In genomic region chr16:12801511-12802042, GRCh38 we compare ENCODE assay signal across 2 cellular contexts.
TF ChIP-seq lines count a peak whose summit lies in the region.

No MANE protein-coding gene starts in this region.

TF ChIP-seq in HepG2, 621 proteins besides CTCF, POLR2A, EP300 and RAD21 (continues in another document):
- no peak for TF ChIP-seq HNF1B (CRISPR knock-in tag; IDR thresholded peaks at IDR 0.05)
- no peak for TF ChIP-seq LRRFIP1 (CRISPR knock-in tag; conservative IDR thresholded peaks at IDR 0.05)
- TF ChIP-seq NR2F1 (CRISPR knock-in tag; IDR thresholded peaks at IDR 0.05): peak in 1 of 2 experiments; percentile 42; a peak in 1 of 4 replicates
- peak; percentile 18 for TF ChIP-seq SAP130 (CRISPR knock-in tag; IDR thresholded peaks at IDR 0.05; ENCODE audit: low read depth)
- TF ChIP-seq SRSF9 (IDR thresholded peaks at IDR 0.05; ENCODE audit: borderline replicate concordance, insufficient read depth, low read depth, low read length, poor library complexity, severe bottlenecking): no peak
- TF ChIP-seq CCDC6 (CRISPR knock-in tag; IDR thresholded peaks at IDR 0.05): no peak
- no peak for TF ChIP-seq KMT2A (CRISPR knock-in tag; IDR thresholded peaks at IDR 0.05)
- TF ChIP-seq ZNF512B (CRISPR knock-in tag; IDR thresholded peaks at IDR 0.05; ENCODE audit: borderline replicate concordance): no peak
- TF ChIP-seq ETS1 (CRISPR knock-in tag; IDR thresholded peaks at IDR 0.05): no peak
- no peak for TF ChIP-seq ZNF709 (CRISPR knock-in tag; IDR thresholded peaks at IDR 0.05)
- TF ChIP-seq PAWR (CRISPR knock-in tag; IDR thresholded peaks at IDR 0.05; ENCODE audit: borderline replicate concordance): no peak
- TF ChIP-seq GATAD2A (CRISPR knock-in tag; IDR thresholded peaks at IDR 0.05): no peak
- TF ChIP-seq MAF1 (CRISPR knock-in tag; IDR thresholded peaks at IDR 0.05; ENCODE audit: borderline replicate concordance): no peak
- no peak for TF ChIP-seq ZNF619 (CRISPR knock-in tag; IDR thresholded peaks at IDR 0.05)
- no peak for TF ChIP-seq TOE1 (CRISPR knock-in tag; IDR thresholded peaks at IDR 0.05)
- no peak for TF ChIP-seq MIER2 (CRISPR knock-in tag; IDR thresholded peaks at IDR 0.05)

TF ChIP-seq in endothelial cell of umbilical vein, 7 proteins besides CTCF, POLR2A, EP300 and RAD21:
- TF ChIP-seq FOS (IDR thresholded peaks at IDR 0.05; ENCODE audit: borderline replicate concordance, insufficient read depth, low read length) (peak; percentile 51), MYC (IDR thresholded peaks at IDR 0.05; ENCODE audit: low read depth, low read length) (no peak), JUN (IDR thresholded peaks at IDR 0.05; ENCODE audit: borderline replicate concordance, insufficient read depth, insufficient read length, low read depth) (peak; percentile 79), MAX (IDR thresholded peaks at IDR 0.05; ENCODE audit: insufficient read depth, insufficient read length) (no peak), GATA2 (IDR thresholded peaks at IDR 0.05; ENCODE audit: insufficient read depth, insufficient read length, low read depth, low read length) (no peak), POLR2AphosphoS5 (IDR thresholded peaks at IDR 0.05; ENCODE audit: insufficient read depth, low read depth, low read length) (peak; percentile 39)
TF ChIP-seq in endothelial cell of umbilical vein: peak in this region for 3.
